In the genomic region with DNA sequence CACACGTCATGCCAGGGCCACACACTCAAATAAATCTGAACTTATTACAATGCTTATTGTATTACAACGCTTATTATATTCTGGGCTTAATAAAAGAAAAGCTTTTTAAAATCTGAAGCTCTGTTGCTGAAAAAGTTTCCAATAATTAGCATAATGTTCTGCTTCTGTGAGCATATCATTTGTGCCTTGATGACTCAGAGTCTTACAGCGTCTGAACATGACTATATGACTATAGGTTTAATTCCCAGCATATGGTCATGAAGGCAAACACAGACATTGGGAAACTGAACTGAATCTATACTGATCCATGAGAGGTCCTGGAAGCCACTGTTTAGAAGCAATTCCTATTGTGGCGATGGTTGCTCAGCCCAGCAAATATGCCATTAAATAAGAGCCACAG, we compare ENCODE assay signal across 1 cellular context.
TF ChIP-seq lines count a peak whose summit lies in the region.

No MANE protein-coding gene starts in this region.

TF ChIP-seq in K562, 482 proteins besides CTCF, POLR2A, EP300 and RAD21 (continued from another document):
- TF ChIP-seq ZFP36 (IDR thresholded peaks at IDR 0.05; ENCODE audit: low read depth, low read length, partially characterized antibody), result no peak
- TF ChIP-seq YY1 (IDR thresholded peaks at IDR 0.05; ENCODE audit: borderline replicate concordance in 1 of 3, control insufficient read depth in 1 of 3, extremely low read depth in 1 of 3, insufficient read depth in 3 of 3, insufficient read length in 1 of 3, insufficient replicate concordance in 2 of 3, low read depth in 1 of 3, low read length in 2 of 3), result no peak
- no peak for TF ChIP-seq SMARCE1 (IDR thresholded peaks at IDR 0.05)
- no peak for TF ChIP-seq ZNF551 (CRISPR knock-in tag; IDR thresholded peaks at IDR 0.05)
- TF ChIP-seq ZNF124 (CRISPR knock-in tag; IDR thresholded peaks at IDR 0.05), result no peak
- no peak for TF ChIP-seq POLR2AphosphoS2 (IDR thresholded peaks at IDR 0.05; ENCODE audit: low read length)
